20 cellular contexts compared by ENCODE assay signal in genomic region chr1:240806201-240806745, GRCh38.
A peak's percentile ranks its signal among the peaks of the same experiment; 100 is the strongest.
DNase-seq lines count a peak whose midpoint lies in the region; ATAC-seq and TF ChIP-seq lines count a peak whose summit lies in the region.
"Had no signal": no experiment of that assay in that cellular context is flagged by ENCODE, and none has a peak within 500 bp of the region (broad histone marks: within the 10 kb centered on the region; RNA-seq: fewer than 3 reads in every experiment).

No MANE protein-coding gene starts in this region.

- peak overlapping the region; percentile 59; the same call in 1 of the 2 replicates for H3K18ac ChIP-seq in IMR-90 (ENCODE audit: low read depth, low read length)

- H2BK120ac ChIP-seq in IMR-90 (ENCODE audit: low read depth, low read length), result peak overlapping the region; percentile 91

- no peak overlapping the region for H3K27ac Mint-ChIP-seq in WTC11
- H3K27ac Mint-ChIP-seq: CD8-positive, alpha-beta memory T cell; T-cell had no signal

- H4K91ac ChIP-seq in IMR-90 (ENCODE audit: insufficient read depth, low read depth, low read length), result peak overlapping the region; percentile 66; the same call in 1 of the 2 replicates

- H2BK20ac ChIP-seq in IMR-90 (ENCODE audit: low read depth, low read length), result peak overlapping the region; percentile 95

- H3K9ac ChIP-seq in IMR-90 (ENCODE audit: low read depth, low read length), result no peak overlapping the region
- H3K9ac ChIP-seq: BLaER1 treated with 17β-estradiol and CSF1 and Interleukin-3, amounts not matched to agents 10 nM and 100 nM had no signal

- WGBS in IMR-90 (ENCODE audit: extremely low coverage in 2 of 2, insufficient read length in 1 of 2), 2 experiments, result no CpG with 5 or more reads among the region's 5 CpGs
- 84 to 95% (median 91%) methylated on average over 5 of the region's 5 CpGs for WGBS in adrenal gland, 4 donors

- no peak overlapping the region for H3K27ac ChIP-seq in IMR-90 (ENCODE audit: insufficient read depth, low read length)
- H3K27ac ChIP-seq in foreskin keratinocyte, result no peak overlapping the region
- no peak overlapping the region for H3K27ac ChIP-seq in adrenal gland
- H3K27ac ChIP-seq: BLaER1 treated with 17β-estradiol and CSF1 and Interleukin-3, amounts not matched to agents 10 nM and 100 nM had no signal

- dilution Hi-C loops in IMR-90 (cut with HindIII; ENCODE audit: low sequenced_read_pairs, unreplicated experiment), result no loop called here

- H3K9me1 ChIP-seq in IMR-90 (ENCODE audit: insufficient read depth, low read length), result 0 out of 2 replicates have a peak, but pooled peaks cover 2% of the 10 kb centered on the region

- H3K4me1 Mint-ChIP-seq in WTC11, result no peaks in the 10 kb centered on the region
- H3K4me1 Mint-ChIP-seq: CD8-positive, alpha-beta memory T cell; T-cell had no signal

- intact Hi-C loops in IMR-90 (cut with micrococcal nuclease) (no loop called here), adrenal gland (cut with DNase I) (no loop called here)

- H3K4me3 Mint-ChIP-seq in WTC11, result no peak overlapping the region
- H3K4me3 Mint-ChIP-seq: CD8-positive, alpha-beta memory T cell; T-cell had no signal

- BruUV-seq in IMR-90 (replicated peaks; lab: Mats Ljungman, UMichigan), result no TSS peak

- H3K4me3 ChIP-seq in IMR-90 (ENCODE audit: insufficient read depth, low read depth, low read length) (no peak overlapping the region), adrenal gland (no peak overlapping the region)
- H3K4me3 ChIP-seq: BLaER1 treated with 17β-estradiol and CSF1 and Interleukin-3, amounts not matched to agents 10 nM and 100 nM had no signal

- peak overlapping the region; percentile 97; the same call in 2 of the 3 replicates for H2BK15ac ChIP-seq in IMR-90 (ENCODE audit: low read depth, low read length)

- peak; percentile 53 for DNase-seq in EH (ENCODE audit: low read depth)
- DNase-seq in IMR-90, result peak; percentile 37
- DNase-seq in WTC11 (ENCODE audit: low spot score), result no peak
- DNase-seq in foreskin keratinocyte, result no peak
- DNase-seq in GM03348 (ENCODE audit: low spot score), result no peak
- no peak for DNase-seq in NCI-H1694 (lab: John Stamatoyannopoulos, UW)
- DNase-seq in RKO (ENCODE audit: low spot score), result no peak
- no peak for DNase-seq in adrenal gland
- DNase-seq: CD8-positive, alpha-beta memory T cell; MV-4-11; NCI-H1417; NCI-H187 treated with DMSO at 0.1 percent for 48 hours; NCI-H2171; NCI-H446 treated with DMSO at 0.1 percent for 48 hours; NCI-H748 treated with DMSO at 0.1 percent for 48 hours; NK-92 treated with Interleukin-12 subunit alpha and Interleukin-12 subunit beta, amount 100 ng/mL, for 24 hours; Right ventricle myocardium superior; T-cell had no signal

- no peaks in the 10 kb centered on the region for H3K36me3 Mint-ChIP-seq in WTC11
- H3K36me3 Mint-ChIP-seq: CD8-positive, alpha-beta memory T cell; T-cell had no signal

- peak overlapping the region; percentile 77 to 78; a peak in 2 of 4 replicates for H4K8ac ChIP-seq in IMR-90 (ENCODE audit: low read depth in 2 of 2, low read length in 2 of 2)

- H3K4ac ChIP-seq in IMR-90 (ENCODE audit: low read depth, low read length), result peak overlapping the region; percentile 88; the same call in 1 of the 2 replicates

- no peaks in the 10 kb centered on the region for H3K27me3 Mint-ChIP-seq in WTC11 (ENCODE audit: low read depth)
- H3K27me3 Mint-ChIP-seq: CD8-positive, alpha-beta memory T cell; T-cell had no signal

- H3K4me2 ChIP-seq in IMR-90 (ENCODE audit: low read depth, low read length), result no peak overlapping the region
- H3K4me2 ChIP-seq: BLaER1 treated with 17β-estradiol and CSF1 and Interleukin-3, amounts not matched to agents 10 nM and 100 nM had no signal

- no peak for TF ChIP-seq POLR2A in IMR-90 (IDR thresholded peaks at IDR 0.05; ENCODE audit: low read depth, low read length)
- TF ChIP-seq POLR2A in adrenal gland (IDR thresholded peaks at IDR 0.05), result no peak

- TF ChIP-seq CTCF in IMR-90 (conservative IDR thresholded peaks at IDR 0.05; ENCODE audit: low read depth, low read length) (no peak), WTC11 (IDR thresholded peaks at IDR 0.05) (no peak), foreskin keratinocyte (conservative IDR thresholded peaks at IDR 0.05) (no peak), adrenal gland (IDR thresholded peaks at IDR 0.05) (no peak)

- no peak for TF ChIP-seq RAD21 in IMR-90 (IDR thresholded peaks at IDR 0.05; ENCODE audit: low read length)

- H2AK5ac ChIP-seq in IMR-90 (ENCODE audit: low read depth, low read length), result peak overlapping the region; percentile 91; the same call in 1 of the 2 replicates

- no peaks in the 10 kb centered on the region for H4K20me1 ChIP-seq in IMR-90 (ENCODE audit: insufficient read depth, low read length)
- H4K20me1 ChIP-seq: BLaER1 treated with 17β-estradiol and CSF1 and Interleukin-3, amounts not matched to agents 10 nM and 100 nM had no signal

- ATAC-seq in IMR-90 (ENCODE audit: low read depth) (no peak), WTC11 (no peak), foreskin keratinocyte (peak; percentile 32)
- ATAC-seq: HCT116, T-cell had no signal

- POLR2A ChIA-PET in IMR-90 (lab: Charles Lee; ENCODE audit: unreplicated experiment) (interaction anchor here (1.0 kb wide), 1 partner anchor 67 kb away, joined by 3 read pairs; no protein-coding TSS in a partner anchor), WTC11 (lab: Charles Lee) (no interaction called here)

- H3K27me3 ChIP-seq in IMR-90 (ENCODE audit: control insufficient read depth, insufficient read depth, low read length) (no peaks in the 10 kb centered on the region), foreskin keratinocyte (no peaks in the 10 kb centered on the region), adrenal gland (no peaks in the 10 kb centered on the region)
- H3K27me3 ChIP-seq: BLaER1 treated with 17β-estradiol and CSF1 and Interleukin-3, amounts not matched to agents 10 nM and 100 nM had no signal

- in situ Hi-C loops in IMR-90 (cut with MboI; ENCODE audit: low sequenced_read_pairs), result no loop called here

- no peaks in the 10 kb centered on the region for H3K79me1 ChIP-seq in IMR-90 (ENCODE audit: low read depth in 1 of 2, low read length in 2 of 2)

- peak overlapping the region; percentile 58; the same call in 1 of the 2 replicates for H4K5ac ChIP-seq in IMR-90 (ENCODE audit: low read depth, low read length)

- CTCF ChIA-PET in IMR-90 (lab: Yijun Ruan, JAX) (no interaction called here), WTC11 (lab: Charles Lee) (no interaction called here)

- no peaks in the 10 kb centered on the region for H3K36me3 ChIP-seq in IMR-90 (ENCODE audit: control insufficient read depth, insufficient read depth, low read length)
- no peaks in the 10 kb centered on the region for H3K36me3 ChIP-seq in adrenal gland (replicated peaks in 1 of 2)
- H3K36me3 ChIP-seq: BLaER1 treated with 17β-estradiol and CSF1 and Interleukin-3, amounts not matched to agents 10 nM and 100 nM had no signal

- H3K9me3 Mint-ChIP-seq in WTC11, result no peaks in the 10 kb centered on the region
- H3K9me3 Mint-ChIP-seq: T-cell had no signal

- H2BK5ac ChIP-seq in IMR-90 (ENCODE audit: low read depth, low read length, poor library complexity, severe bottlenecking), result peak overlapping the region; percentile 50

- peak overlapping the region; percentile 71 for H2AK9ac ChIP-seq in IMR-90 (replicated peaks; ENCODE audit: low read depth, low read length, poor library complexity)

- H3K23ac ChIP-seq in IMR-90 (ENCODE audit: low read depth, low read length), result 0 out of 2 replicates have a peak overlapping the region, but pooled peaks have one; percentile 61

- no peak overlapping the region for H2AFZ ChIP-seq in IMR-90 (replicated peaks; ENCODE audit: low read length, poor library complexity)

- peak overlapping the region; percentile 32; the same call in 1 of the 2 replicates for H3K56ac ChIP-seq in IMR-90 (ENCODE audit: extremely low read depth, insufficient read depth, low read length)

- H3K9me3 ChIP-seq in IMR-90 (ENCODE audit: control insufficient read depth, insufficient read depth, low read length) (no peaks in the 10 kb centered on the region), adrenal gland (replicated peaks in 1 of 3) (no peaks in the 10 kb centered on the region)
- H3K9me3 ChIP-seq: BLaER1 treated with 17β-estradiol and CSF1 and Interleukin-3, amounts not matched to agents 10 nM and 100 nM had no signal

- H3K4me1 ChIP-seq in IMR-90 (ENCODE audit: control insufficient read depth, insufficient read depth, low read length), result peaks cover 6% of the 10 kb centered on the region; the same call in 1 of the 2 replicates
- peaks cover 20% of the 10 kb centered on the region for H3K4me1 ChIP-seq in foreskin keratinocyte
- H3K4me1 ChIP-seq in adrenal gland (replicated peaks in 1 of 2), result no peaks in the 10 kb centered on the region
- H3K4me1 ChIP-seq: BLaER1 treated with 17β-estradiol and CSF1 and Interleukin-3, amounts not matched to agents 10 nM and 100 nM had no signal

- H3K14ac ChIP-seq in IMR-90 (replicated peaks; ENCODE audit: low read depth, low read length), result no peak overlapping the region

TF ChIP-seq in IMR-90, 13 proteins besides CTCF, POLR2A, EP300 and RAD21 (continues in another document):
- TF ChIP-seq MAZ (IDR thresholded peaks at IDR 0.05; ENCODE audit: borderline replicate concordance, low read depth, low read length) (no peak), CEBPB (IDR thresholded peaks at IDR 0.05; ENCODE audit: low read depth, low read length) (no peak), SMC3 (IDR thresholded peaks at IDR 0.05; ENCODE audit: low read depth, low read length) (no peak)

TF ChIP-seq in WTC11, 78 proteins besides CTCF, POLR2A, EP300 and RAD21 (continues in another document):
- no peak for TF ChIP-seq ZNF425 (CRISPR knock-in tag; conservative IDR thresholded peaks at IDR 0.05)

Comparison
In these comparisons a context has a peak if more than half of its experiments do, and no peak if none do; other contexts are left out.
1. DNase-seq: peak in EH (single experiment) and IMR-90 (single experiment); none in WTC11 (single experiment), foreskin keratinocyte (0 of 2), GM03348 (single experiment), NCI-H1694 (single experiment), RKO (single experiment) and adrenal gland (0 of 7).